In the genomic region with DNA sequence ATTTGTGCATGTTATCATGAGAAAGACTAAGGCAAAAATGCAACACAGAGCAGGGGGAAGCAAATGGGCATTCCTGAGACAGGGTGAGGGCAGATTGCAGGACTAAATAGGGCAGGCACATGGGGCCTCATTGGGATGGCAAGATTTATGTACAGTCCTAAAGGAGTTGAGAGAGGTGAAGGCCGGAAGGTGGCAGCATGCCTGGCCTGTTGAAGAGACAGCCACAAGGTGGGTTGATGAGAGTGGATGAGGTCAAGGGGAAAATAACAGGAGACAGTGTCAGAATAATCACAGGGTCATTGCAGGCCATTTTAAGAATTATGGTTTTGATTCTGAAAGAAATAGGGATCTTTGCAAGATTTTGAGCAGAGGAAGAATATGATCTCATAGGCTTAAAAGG, we compare ENCODE assay signal across 1 cellular context.
TF ChIP-seq lines count a peak whose summit lies in the region.

No MANE protein-coding gene starts in this region.

TF ChIP-seq in H1, 55 proteins besides CTCF, POLR2A, EP300 and RAD21:
- TF ChIP-seq TBP (IDR thresholded peaks at IDR 0.05; ENCODE audit: low read depth, low read length), result no peak
- TF ChIP-seq CREB1 (IDR thresholded peaks at IDR 0.05), result no peak
- TF ChIP-seq SUZ12 (IDR thresholded peaks at IDR 0.05; ENCODE audit: low read length), result no peak
- no peak for TF ChIP-seq MAFK (IDR thresholded peaks at IDR 0.05; ENCODE audit: low read depth, low read length)
- TF ChIP-seq, protein P1, sequence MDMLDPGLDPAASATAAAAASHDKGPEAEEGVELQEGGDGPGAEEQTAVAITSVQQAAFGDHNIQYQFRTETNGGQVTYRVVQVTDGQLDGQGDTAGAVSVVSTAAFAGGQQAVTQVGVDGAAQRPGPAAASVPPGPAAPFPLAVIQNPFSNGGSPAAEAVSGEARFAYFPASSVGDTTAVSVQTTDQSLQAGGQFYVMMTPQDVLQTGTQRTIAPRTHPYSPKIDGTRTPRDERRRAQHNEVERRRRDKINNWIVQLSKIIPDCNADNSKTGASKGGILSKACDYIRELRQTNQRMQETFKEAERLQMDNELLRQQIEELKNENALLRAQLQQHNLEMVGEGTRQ (IDR thresholded peaks at IDR 0.05; ENCODE audit: low read length), result no peak
